25 cellular contexts compared by ENCODE assay signal in the genomic region with DNA sequence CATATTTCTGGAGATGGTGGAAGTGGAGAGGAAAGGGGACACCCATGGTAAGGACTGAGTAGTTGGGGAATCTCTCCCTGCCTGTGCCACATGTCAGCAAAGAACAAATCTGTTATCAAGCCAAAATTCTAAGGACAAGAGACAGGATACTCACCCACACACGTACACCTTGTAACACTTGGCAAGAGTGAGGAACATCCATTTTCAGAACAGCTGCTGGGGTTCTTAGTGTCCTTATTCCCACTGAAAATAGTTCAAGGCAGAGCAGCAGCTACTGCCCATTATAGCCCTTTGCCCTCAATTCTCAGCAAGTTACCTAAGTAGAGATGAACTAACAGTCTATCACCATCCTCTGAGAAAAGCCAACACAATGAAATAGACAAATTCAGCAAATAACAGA. TPM values are rescaled to one million over a fixed set of nuclear protein-coding genes. Genes with fewer than 3 reads are reported as not detected.
DNase-seq lines count a peak whose midpoint lies in the region; ATAC-seq and TF ChIP-seq lines count a peak whose summit lies in the region.
"Had no signal": no experiment of that assay in that cellular context is flagged by ENCODE, and none has a peak within 500 bp of the region (broad histone marks: within the 10 kb centered on the region; RNA-seq: fewer than 3 reads in every experiment).

No MANE protein-coding gene starts in this region.

- DNase-seq in MCF 10A (ENCODE audit: unreplicated experiment) (no peak), mammary epithelial cell (no peak), Panc1 (ENCODE audit: low read depth, low spot score) (no peak), right cardiac atrium (no peak), transverse colon (no peak)
- no peak for DNase-seq in stimulated activated naive B cell treated with anti-CD40 and anti-IgM and Interleukin-4, amounts not matched to agents 10 μg/mL and 1 μg/mL and 100 μg/mL, for 72 hours
- DNase-seq: ACHN, Caco-2, DND-41, dorsolateral prefrontal cortex, H7, MV-4-11, NCI-H146, NCI-H510A, Peyer's patch, SJCRH30, T-cell had no signal

- no peaks in the 10 kb centered on the region for H4K20me1 ChIP-seq in mammary epithelial cell (ENCODE audit: insufficient read depth, low read length)

- H3K27me3 ChIP-seq in mammary epithelial cell (ENCODE audit: insufficient read depth, low read length) (no peaks in the 10 kb centered on the region), Panc1 (ENCODE audit: control insufficient read depth, insufficient read depth, low read length) (no peaks in the 10 kb centered on the region), right cardiac atrium (ENCODE audit: control insufficient read depth, insufficient read depth) (no peaks in the 10 kb centered on the region), transverse colon (no peaks in the 10 kb centered on the region)
- H3K27me3 ChIP-seq: ascending aorta, BLaER1, dorsolateral prefrontal cortex, Peyer's patch, SJCRH30 had no signal

- no peaks in the 10 kb centered on the region for H3K9me3 Mint-ChIP-seq in MCF 10A (ENCODE audit: unreplicated experiment)
- no peaks in the 10 kb centered on the region for H3K9me3 Mint-ChIP-seq in stimulated activated naive B cell treated with anti-CD40 and anti-IgM and Interleukin-4, amounts not matched to agents 10 μg/mL and 1 μg/mL and 100 μg/mL, for 72 hours
- H3K9me3 Mint-ChIP-seq: activated T-helper 1 cell treated with anti-CD3 and anti-CD28 coated beads, Interleukin-12 subunit alpha, Interleukin-12 subunit beta, Interleukin-2, Interleukin-4 antibody, amounts not matched to agents 30 ng/mL and 10 ng/mL and 1 ng/mL, durations not matched to agents 14 hours and 24 hours and 36 hours; T-cell had no signal

- ATAC-seq in Panc1: peak; percentile 49; the same call in 1 of the 2 replicates
- peak; percentile 11 to 59 for ATAC-seq in right cardiac atrium
- no peak for ATAC-seq in stimulated activated naive B cell treated with anti-CD40 and anti-IgM and Interleukin-4, amounts not matched to agents 10 μg/mL and 1 μg/mL and 100 μg/mL, for 72 hours (replicated peaks)
- ATAC-seq in GM21619 (IDR thresholded peaks at IDR 0.05; ENCODE audit: unreplicated experiment): no peak
- no peak for ATAC-seq in HG02678 (IDR thresholded peaks at IDR 0.05; ENCODE audit: unreplicated experiment)
- ATAC-seq: activated CD4-positive, CD25-positive, alpha-beta regulatory T cell treated with anti-CD3 and anti-CD28 coated beads, Interleukin-2, amount 50 U/mL, for 24 hours; T-cell had no signal

- H3K36me3 Mint-ChIP-seq in MCF 10A (ENCODE audit: insufficient read depth, unreplicated experiment): peaks cover 47% of the 10 kb centered on the region
- H3K36me3 Mint-ChIP-seq in stimulated activated naive B cell treated with anti-CD40 and anti-IgM and Interleukin-4, amounts not matched to agents 10 μg/mL and 1 μg/mL and 100 μg/mL, for 72 hours: peaks cover 6 to 20% of the 10 kb centered on the region in 2 donors

- H3K9me3 ChIP-seq in mammary epithelial cell (replicated peaks; ENCODE audit: insufficient read depth, low read length) (no peaks in the 10 kb centered on the region), Panc1 (ENCODE audit: control insufficient read depth, insufficient read depth, low read depth, low read length) (no peaks in the 10 kb centered on the region), right cardiac atrium (ENCODE audit: control insufficient read depth, low read length) (no peaks in the 10 kb centered on the region), transverse colon (no peaks in the 10 kb centered on the region)
- H3K9me3 ChIP-seq: ascending aorta, BLaER1, Caco-2, Peyer's patch, SJCRH30 had no signal

- TF ChIP-seq CTCF in MCF 10A (IDR thresholded peaks at IDR 0.05; ENCODE audit: unreplicated experiment) (no peak), mammary epithelial cell (conservative IDR thresholded peaks at IDR 0.05 in 1 of 2, IDR thresholded peaks at IDR 0.05 in 1 of 2; ENCODE audit: extremely low read depth in 1 of 2, insufficient read depth in 1 of 2, low read depth in 1 of 2, low read length in 2 of 2) (no peak), Panc1 (IDR thresholded peaks at IDR 0.05) (no peak), transverse colon (IDR thresholded peaks at IDR 0.05) (no peak)

- no peaks in the 10 kb centered on the region for H3K27me3 Mint-ChIP-seq in MCF 10A (ENCODE audit: insufficient read depth, unreplicated experiment)
- H3K27me3 Mint-ChIP-seq in stimulated activated naive B cell treated with anti-CD40 and anti-IgM and Interleukin-4, amounts not matched to agents 10 μg/mL and 1 μg/mL and 100 μg/mL, for 72 hours: no peaks in the 10 kb centered on the region
- H3K27me3 Mint-ChIP-seq: activated naive CD8-positive, alpha-beta T cell; T-cell had no signal

- H3K4me3 ChIP-seq in mammary epithelial cell (replicated peaks in 1 of 3; ENCODE audit: insufficient read depth in 1 of 3, low read depth in 2 of 3, low read length in 3 of 3) (no peak overlapping the region), Panc1 (ENCODE audit: low read depth in 2 of 2, low read length in 2 of 2) (no peak overlapping the region), right cardiac atrium (ENCODE audit: low read length) (no peak overlapping the region), transverse colon (no peak overlapping the region)
- H3K4me3 ChIP-seq: ascending aorta, BLaER1, dorsolateral prefrontal cortex, Peyer's patch, SJCRH30 had no signal

- H3K79me2 ChIP-seq in mammary epithelial cell (ENCODE audit: insufficient read depth, low read length): peaks cover 89% of the 10 kb centered on the region

- in situ Hi-C loops in mammary epithelial cell (cut with MboI; ENCODE audit: low sequenced_read_pairs in 2 of 2) (no loop called here), Panc1 (cut with HindIII; ENCODE audit: low pct_unique_long_range_greater_than_20kb, low sequenced_read_pairs) (no loop called here), transverse colon (cut with MboI; ENCODE audit: low pct_ligation_motif_present in 1 of 4, low pct_unique_long_range_greater_than_20kb in 1 of 4, low sequenced_read_pairs in 3 of 4) (no loop called here)

- no peak overlapping the region for H3K4me2 ChIP-seq in mammary epithelial cell (ENCODE audit: insufficient read depth, low read depth, low read length)
- H3K4me2 ChIP-seq: BLaER1, KMS-11 had no signal

- H3K9ac ChIP-seq in mammary epithelial cell (ENCODE audit: insufficient read depth, low read length): no peak overlapping the region
- H3K9ac ChIP-seq: BLaER1, KMS-11 had no signal

- intact Hi-C loops in MCF 10A (cut with micrococcal nuclease): no loop called here
- intact Hi-C loops in mammary epithelial cell (cut with micrococcal nuclease): no loop called here
- intact Hi-C loops in Panc1 (cut with micrococcal nuclease; ENCODE audit: unreplicated experiment): no loop called here
- intact Hi-C loops in right cardiac atrium (cut with DNase I): no loop called here
- intact Hi-C loops in transverse colon (cut with DNase I; ENCODE audit: low total_unique reads): no loop called here

- TF ChIP-seq POLR2A in transverse colon (IDR thresholded peaks at IDR 0.05): no peak

- BruUV-seq in MCF 10A (replicated peaks; lab: Mats Ljungman, UMichigan) (TSS peak; percentile 88), mammary epithelial cell (replicated peaks; lab: Mats Ljungman, UMichigan) (no TSS peak), Panc1 (replicated peaks; lab: Mats Ljungman, UMichigan) (TSS peak; percentile 12)

- no peak overlapping the region for H3K27ac ChIP-seq in mammary epithelial cell (ENCODE audit: insufficient read depth, low read depth, low read length)
- peak overlapping the region; percentile 41; the same call in 1 of the 2 replicates for H3K27ac ChIP-seq in Panc1 (ENCODE audit: low read length)
- H3K27ac ChIP-seq in right cardiac atrium (ENCODE audit: low read length): no peak overlapping the region
- H3K27ac ChIP-seq in transverse colon: no peak overlapping the region
- H3K27ac ChIP-seq: ascending aorta, BLaER1, dorsolateral prefrontal cortex, KMS-11, Peyer's patch, SJCRH30 had no signal

- H3K36me3 ChIP-seq in mammary epithelial cell (ENCODE audit: insufficient read depth, low read length) (peaks cover 23% of the 10 kb centered on the region), Panc1 (ENCODE audit: control insufficient read depth, insufficient read depth, low read length) (0 out of 2 replicates have a peak, but pooled peaks cover 5% of the 10 kb centered on the region), transverse colon (no peaks in the 10 kb centered on the region)

- TF ChIP-seq EP300 in transverse colon (IDR thresholded peaks at IDR 0.05; ENCODE audit: low read depth): no peak

- no peaks in the 10 kb centered on the region for H3K4me1 ChIP-seq in mammary epithelial cell (ENCODE audit: insufficient read depth, low read length)
- no peaks in the 10 kb centered on the region for H3K4me1 ChIP-seq in Panc1 (ENCODE audit: control insufficient read depth, insufficient read depth, low read length)
- H3K4me1 ChIP-seq in right cardiac atrium (ENCODE audit: control insufficient read depth, insufficient read depth, low read length): no peaks in the 10 kb centered on the region
- H3K4me1 ChIP-seq in transverse colon: peaks cover 0 to 4% (median 0%) of the 10 kb centered on the region in 4 donors
- H3K4me1 ChIP-seq: ascending aorta, Caco-2, Peyer's patch, SJCRH30 had no signal

- 62% methylated on average over 1 of the region's 1 CpG for WGBS in mammary epithelial cell (ENCODE audit: low coverage, missing lambda C conversion rate)
- 36% methylated on average over 1 of the region's 1 CpG for WGBS in right cardiac atrium
- WGBS in transverse colon (ENCODE audit: low coverage in 1 of 2), 2 donors: 83% methylated on average over 1 of the region's 1 CpG; no CpG with 5 or more reads in 1 of the 2 donors

- dilution Hi-C loops in mammary epithelial cell (cut with HindIII; ENCODE audit: low sequenced_read_pairs): no loop called here

- POLR2A ChIA-PET in MCF 10A (lab: Yijun Ruan, JAX): interaction anchor here (0.5 kb wide), 1 partner anchor 8 kb away, joined by 4 read pairs; no protein-coding TSS in a partner anchor
- POLR2A ChIA-PET in Panc1 (lab: Charles Lee): no interaction called here

- H3K4me3 Mint-ChIP-seq in MCF 10A (ENCODE audit: unreplicated experiment): no peak overlapping the region
- H3K4me3 Mint-ChIP-seq in stimulated activated naive B cell treated with anti-CD40 and anti-IgM and Interleukin-4, amounts not matched to agents 10 μg/mL and 1 μg/mL and 100 μg/mL, for 72 hours: no peak overlapping the region
- H3K4me3 Mint-ChIP-seq: activated naive CD8-positive, alpha-beta T cell; activated T-helper 1 cell treated with anti-CD3 and anti-CD28 coated beads, Interleukin-12 subunit alpha, Interleukin-12 subunit beta, Interleukin-2, Interleukin-4 antibody, amounts not matched to agents 30 ng/mL and 10 ng/mL and 1 ng/mL, durations not matched to agents 14 hours and 24 hours and 36 hours; T-cell had no signal

- no peak overlapping the region for H2AFZ ChIP-seq in mammary epithelial cell (ENCODE audit: low read depth, low read length)

- H3K4me1 Mint-ChIP-seq in MCF 10A (ENCODE audit: insufficient read depth, unreplicated experiment): peaks cover 17% of the 10 kb centered on the region
- H3K4me1 Mint-ChIP-seq in stimulated activated naive B cell treated with anti-CD40 and anti-IgM and Interleukin-4, amounts not matched to agents 10 μg/mL and 1 μg/mL and 100 μg/mL, for 72 hours: peaks cover 8 to 10% of the 10 kb centered on the region in 2 donors

- CTCF ChIA-PET in MCF 10A (lab: Yijun Ruan, JAX): no interaction called here
- CTCF ChIA-PET in mammary epithelial cell (lab: Charles Lee; ENCODE audit: low non-redundant PET): no interaction called here
- CTCF ChIA-PET in Panc1 (lab: Charles Lee): no interaction called here

- peak overlapping the region; percentile 36 for H3K27ac Mint-ChIP-seq in MCF 10A (ENCODE audit: low read depth, unreplicated experiment)
- H3K27ac Mint-ChIP-seq in stimulated activated naive B cell treated with anti-CD40 and anti-IgM and Interleukin-4, amounts not matched to agents 10 μg/mL and 1 μg/mL and 100 μg/mL, for 72 hours: peak overlapping the region; percentile 1
- H3K27ac Mint-ChIP-seq: activated naive CD8-positive, alpha-beta T cell; activated T-helper 1 cell treated with anti-CD3 and anti-CD28 coated beads, Interleukin-12 subunit alpha, Interleukin-12 subunit beta, Interleukin-2, Interleukin-4 antibody, amounts not matched to agents 30 ng/mL and 10 ng/mL and 1 ng/mL, durations not matched to agents 14 hours and 24 hours and 36 hours; T-cell had no signal

RNA-seq across cellular contexts. Expression of gene SENP5, which starts 22.1 kb away (rescaled TPM):
- total RNA-seq in MCF 10A (2022) (30.2 and 37.0 TPM in 2 replicates), mammary epithelial cell (10 to 100 TPM; 30.5 to 39.7 TPM), Panc1 (2021; ENCODE audit: unreplicated experiment) (40.0 TPM), right cardiac atrium (10 to 100 TPM; 19.9 to 31.0 (median 21.7) TPM), transverse colon (10 to 100 TPM; 33.3 to 52.1 (median 48.0) TPM)
- polyA plus RNA-seq in mammary epithelial cell (9.5 TPM), right cardiac atrium (9.3 TPM)
- polyA minus RNA-seq in mammary epithelial cell: 36.0 TPM
- 14.4 TPM for polyA plus RNA-seq in Panc1 (2012; ENCODE audit: insufficient read length)

RNA-seq across cellular contexts. Expression of gene NCBP2, which starts 52.5 kb away (rescaled TPM):
- total RNA-seq in MCF 10A (2022): 80.9 and 91.8 TPM in 2 replicates
- 10 to 100 TPM; 47.5 to 77.0 TPM for total RNA-seq in mammary epithelial cell
- 45.1 TPM for polyA plus RNA-seq in mammary epithelial cell
- 50.3 TPM for polyA minus RNA-seq in mammary epithelial cell
- total RNA-seq in Panc1 (2021; ENCODE audit: unreplicated experiment): 122 TPM
- 133 TPM for polyA plus RNA-seq in Panc1 (2012; ENCODE audit: insufficient read length)
- total RNA-seq in right cardiac atrium: 10 to 100 TPM; 35.5 to 43.4 (median 37.0) TPM
- polyA plus RNA-seq in right cardiac atrium: 30.9 TPM
- total RNA-seq in transverse colon: 10 to 100 TPM in 3 of 4 donors, 1 to 10 TPM in 1; 6.8 to 36.9 (median 31.8) TPM

Comparison
In these comparisons a context has a peak if more than half of its experiments do, and no peak if none do; other contexts are left out.
1. ATAC-seq: peak in Panc1 (single experiment) and right cardiac atrium (2 of 2); none in stimulated activated naive B cell treated with anti-CD40 and anti-IgM and Interleukin-4, amounts not matched to agents 10 μg/mL and 1 μg/mL and 100 μg/mL, for 72 hours (0 of 2), GM21619 (single experiment) and HG02678 (single experiment).